Comparison of ENCODE assay signal across 1 cellular context in genomic region chr3:183815565-183815943, GRCh38.
TF ChIP-seq lines count a peak whose summit lies in the region.

No MANE protein-coding gene starts in this region.

TF ChIP-seq in HepG2, 621 proteins besides CTCF, POLR2A, EP300 and RAD21:
- TF ChIP-seq, protein P1, sequence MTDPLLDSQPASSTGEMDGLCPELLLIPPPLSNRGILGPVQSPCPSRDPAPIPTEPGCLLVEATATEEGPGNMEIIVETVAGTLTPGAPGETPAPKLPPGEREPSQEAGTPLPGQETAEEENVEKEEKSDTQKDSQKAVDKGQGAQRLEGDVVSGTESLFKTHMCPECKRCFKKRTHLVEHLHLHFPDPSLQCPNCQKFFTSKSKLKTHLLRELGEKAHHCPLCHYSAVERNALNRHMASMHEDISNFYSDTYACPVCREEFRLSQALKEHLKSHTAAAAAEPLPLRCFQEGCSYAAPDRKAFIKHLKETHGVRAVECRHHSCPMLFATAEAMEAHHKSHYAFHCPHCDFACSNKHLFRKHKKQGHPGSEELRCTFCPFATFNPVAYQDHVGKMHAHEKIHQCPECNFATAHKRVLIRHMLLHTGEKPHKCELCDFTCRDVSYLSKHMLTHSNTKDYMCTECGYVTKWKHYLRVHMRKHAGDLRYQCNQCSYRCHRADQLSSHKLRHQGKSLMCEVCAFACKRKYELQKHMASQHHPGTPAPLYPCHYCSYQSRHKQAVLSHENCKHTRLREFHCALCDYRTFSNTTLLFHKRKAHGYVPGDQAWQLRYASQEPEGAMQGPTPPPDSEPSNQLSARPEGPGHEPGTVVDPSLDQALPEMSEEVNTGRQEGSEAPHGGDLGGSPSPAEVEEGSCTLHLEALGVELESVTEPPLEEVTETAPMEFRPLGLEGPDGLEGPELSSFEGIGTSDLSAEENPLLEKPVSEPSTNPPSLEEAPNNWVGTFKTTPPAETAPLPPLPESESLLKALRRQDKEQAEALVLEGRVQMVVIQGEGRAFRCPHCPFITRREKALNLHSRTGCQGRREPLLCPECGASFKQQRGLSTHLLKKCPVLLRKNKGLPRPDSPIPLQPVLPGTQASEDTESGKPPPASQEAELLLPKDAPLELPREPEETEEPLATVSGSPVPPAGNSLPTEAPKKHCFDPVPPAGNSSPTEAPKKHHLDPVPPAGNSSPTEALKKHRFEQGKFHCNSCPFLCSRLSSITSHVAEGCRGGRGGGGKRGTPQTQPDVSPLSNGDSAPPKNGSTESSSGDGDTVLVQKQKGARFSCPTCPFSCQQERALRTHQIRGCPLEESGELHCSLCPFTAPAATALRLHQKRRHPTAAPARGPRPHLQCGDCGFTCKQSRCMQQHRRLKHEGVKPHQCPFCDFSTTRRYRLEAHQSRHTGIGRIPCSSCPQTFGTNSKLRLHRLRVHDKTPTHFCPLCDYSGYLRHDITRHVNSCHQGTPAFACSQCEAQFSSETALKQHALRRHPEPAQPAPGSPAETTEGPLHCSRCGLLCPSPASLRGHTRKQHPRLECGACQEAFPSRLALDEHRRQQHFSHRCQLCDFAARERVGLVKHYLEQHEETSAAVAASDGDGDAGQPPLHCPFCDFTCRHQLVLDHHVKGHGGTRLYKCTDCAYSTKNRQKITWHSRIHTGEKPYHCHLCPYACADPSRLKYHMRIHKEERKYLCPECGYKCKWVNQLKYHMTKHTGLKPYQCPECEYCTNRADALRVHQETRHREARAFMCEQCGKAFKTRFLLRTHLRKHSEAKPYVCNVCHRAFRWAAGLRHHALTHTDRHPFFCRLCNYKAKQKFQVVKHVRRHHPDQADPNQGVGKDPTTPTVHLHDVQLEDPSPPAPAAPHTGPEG (CRISPR knock-in tag; IDR thresholded peaks at IDR 0.05) = no peak
- TF ChIP-seq POLR2G (IDR thresholded peaks at IDR 0.05; ENCODE audit: low read depth, low read length) = peak; percentile 40; the same call in 1 of the 2 replicates
